Comparison of ENCODE assay signal across 8 cellular contexts in the genomic region with DNA sequence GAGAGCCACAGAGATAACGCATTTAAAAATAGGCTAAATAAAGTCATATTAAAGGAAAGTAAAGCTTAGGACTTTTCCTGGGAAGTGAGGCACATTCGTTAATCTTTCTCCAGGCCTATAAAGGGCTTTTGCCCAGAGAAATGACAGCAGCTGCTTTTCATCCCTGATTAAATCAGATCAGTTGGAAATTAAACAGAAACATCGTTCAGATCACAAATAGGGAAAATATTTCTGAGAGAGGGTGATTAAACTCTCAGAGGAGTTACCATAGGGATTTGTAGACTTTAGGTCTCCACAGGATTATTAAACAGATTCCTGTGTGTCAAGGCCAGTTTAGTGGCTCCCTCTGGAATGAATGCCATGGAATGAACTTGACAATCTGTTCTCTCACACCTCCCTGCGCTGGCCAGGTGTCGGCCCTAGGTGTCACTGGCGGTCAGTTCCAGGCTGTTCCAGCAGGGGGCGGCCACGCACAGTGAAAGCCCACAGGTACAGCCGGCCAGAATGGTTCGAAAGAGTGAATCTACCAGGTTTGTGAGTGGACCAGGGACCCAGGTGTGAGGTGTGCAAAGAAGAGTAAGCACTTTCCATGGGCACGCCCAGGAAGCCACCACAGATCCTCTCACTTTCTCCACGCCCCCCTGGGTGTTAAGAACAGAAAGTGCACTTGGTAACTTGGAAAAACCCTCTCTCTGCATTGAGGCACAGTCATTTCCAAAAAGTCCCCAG.
A peak's percentile ranks its signal among the peaks of the same experiment; 100 is the strongest.
DNase-seq lines count a peak whose midpoint lies in the region; ATAC-seq lines count a peak whose summit lies in the region.

No MANE protein-coding gene starts in this region.

- DNase-seq in Ammon's horn (ENCODE audit: low spot score) (peak; percentile 69), NCI-H345 treated with DMSO at 0.1 percent for 48 hours (lab: John Stamatoyannopoulos, UW; ENCODE audit: unreplicated experiment) (peak; percentile 28), dermis blood vessel endothelial cell (peak; percentile 93), lung microvascular endothelial cell (ENCODE audit: low read depth in 2 of 2) (peak; percentile 81 to 92)
- DNase-seq in activated CD4-positive, alpha-beta T cell treated with anti-CD3 and anti-CD28 coated beads, Interleukin-2, amount 50 U/mL, for 4 hours: peak; percentile 76 to 82
- DNase-seq in stimulated activated CD8-positive, alpha-beta memory T cell treated with anti-CD3 and anti-CD28 coated beads, Interleukin-15, amount 100 ng/mL, for 24 hours (ENCODE audit: low read depth): peak; percentile 69

- ATAC-seq in GM18868 (IDR thresholded peaks at IDR 0.05; ENCODE audit: unreplicated experiment): peak; percentile 92
- ATAC-seq in HG03064 (IDR thresholded peaks at IDR 0.05; ENCODE audit: low read depth, unreplicated experiment): peak; percentile 84

Comparison
In these comparisons a context has a peak if more than half of its experiments do, and no peak if none do; other contexts are left out.
1. Peak in every context shown above with its lines: DNase-seq and ATAC-seq.
2. DNase-seq: peak in every context shown above with its lines; median percentile 93 in dermis blood vessel endothelial cell; 86 in lung microvascular endothelial cell; 79 in activated CD4-positive, alpha-beta T cell treated with anti-CD3 and anti-CD28 coated beads, Interleukin-2, amount 50 U/mL, for 4 hours; 69 in Ammon's horn; 69 in stimulated activated CD8-positive, alpha-beta memory T cell treated with anti-CD3 and anti-CD28 coated beads, Interleukin-15, amount 100 ng/mL, for 24 hours; 28 in NCI-H345 treated with DMSO at 0.1 percent for 48 hours.